Comparison of ENCODE assay signal across 18 cellular contexts in genomic region chr11:74464746-74465145, GRCh38. TPM values are rescaled to one million over a fixed set of nuclear protein-coding genes. Genes with fewer than 3 reads are reported as not detected.
DNase-seq lines count a peak whose midpoint lies in the region; ATAC-seq and TF ChIP-seq lines count a peak whose summit lies in the region.
"Had no signal": no experiment of that assay in that cellular context is flagged by ENCODE, and none has a peak within 500 bp of the region (broad histone marks: within the 10 kb centered on the region; RNA-seq: fewer than 3 reads in every experiment).

No MANE protein-coding gene starts in this region.

- CTCF ChIA-PET in SK-N-SH (lab: Yijun Ruan, JAX), result interaction anchor here (3.1 to 3.6 kb wide), 2 partner anchors 12 to 106 kb away, joined by 16 to 40 read pairs; no protein-coding TSS in a partner anchor

- H3K36me3 ChIP-seq in SK-N-SH (replicated peaks in 1 of 2; ENCODE audit: control insufficient read depth in 1 of 2, insufficient read depth in 2 of 2, low read length in 1 of 2) (no peaks in the 10 kb centered on the region), SK-N-MC (ENCODE audit: insufficient read depth, low read length) (peaks cover 57% of the 10 kb centered on the region), mucosa of rectum (ENCODE audit: control insufficient read depth in 2 of 2, insufficient read depth in 2 of 2, low read length in 2 of 2) (peaks cover 2 to 11% of the 10 kb centered on the region in 2 donors), GM23338 (ENCODE audit: insufficient read depth) (no peaks in the 10 kb centered on the region), SJCRH30 (no peaks in the 10 kb centered on the region)

- H3K27me3 ChIP-seq in SK-N-SH (ENCODE audit: insufficient read depth) (no peaks in the 10 kb centered on the region; the same call in 1 of the 2 replicates), mucosa of rectum (ENCODE audit: control insufficient read depth in 2 of 2, insufficient read depth in 2 of 2, low read length in 2 of 2) (no peaks in the 10 kb centered on the region), GM23338 (ENCODE audit: insufficient read depth) (peaks cover 11% of the 10 kb centered on the region; the same call in 1 of the 2 replicates), SJCRH30 (no peaks in the 10 kb centered on the region)

- no peak for ATAC-seq in SK-N-SH treated with all-trans-retinoic acid at 6 μM for 48 hours
- no peak for ATAC-seq in GM23338

- no peak for TF ChIP-seq CTCF in SK-N-SH (IDR thresholded peaks at IDR 0.05)
- no peak for TF ChIP-seq CTCF in GM23338 (conservative IDR thresholded peaks at IDR 0.05; ENCODE audit: low read depth in 2 of 2)

- no peak for TF ChIP-seq RAD21 in SK-N-SH (IDR thresholded peaks at IDR 0.05; ENCODE audit: low read length)

- H2AFZ ChIP-seq in SK-N-SH (ENCODE audit: low read depth), result no peak overlapping the region
- no peak overlapping the region for H2AFZ ChIP-seq in GM23338

- WGBS in SK-N-SH (ENCODE audit: low lambda C conversion rate), result 63% methylated on average over 1 of the region's 1 CpG

- POLR2A ChIA-PET in SK-N-SH (lab: Yijun Ruan, JAX), result no interaction called here

- H3K9ac ChIP-seq in SK-N-SH (no peak overlapping the region), SK-N-MC (ENCODE audit: insufficient read length) (peak overlapping the region; percentile 37), mucosa of rectum (ENCODE audit: low read depth in 1 of 2, low read length in 2 of 2) (no peak overlapping the region)

- no peak for DNase-seq in SK-N-SH
- no peak for DNase-seq in SK-N-MC (ENCODE audit: low read depth, low spot score)
- DNase-seq in GM23338 (ENCODE audit: low spot score), result no peak
- no peak for DNase-seq in NCI-H1092 treated with DMSO at 0.1 percent for 48 hours (lab: John Stamatoyannopoulos, UW)
- no peak for DNase-seq in UCSD-AML1 (lab: John Stamatoyannopoulos, UW; ENCODE audit: unreplicated experiment)
- no peak for DNase-seq in SJCRH30
- DNase-seq: 8988T; CD4-positive, CD25-positive, alpha-beta regulatory T cell; IMR-90; NCI-H1417 treated with DMSO at 0.1 percent for 48 hours; NCI-H1694 treated with DMSO at 0.1 percent for 48 hours; NCI-H2081; NCI-H226; NCI-H510A had no signal

- H3K27ac ChIP-seq in SK-N-SH (ENCODE audit: low read depth in 2 of 2, low read length in 1 of 2) (no peak overlapping the region), SK-N-MC (peak overlapping the region; percentile 99), mucosa of rectum (ENCODE audit: low read depth in 2 of 2, low read length in 2 of 2) (peak overlapping the region; percentile 80 to 82), GM23338 (ENCODE audit: low read depth) (no peak overlapping the region), SJCRH30 (no peak overlapping the region)

- no peak for TF ChIP-seq EP300 in SK-N-SH (IDR thresholded peaks at IDR 0.05; ENCODE audit: borderline replicate concordance in 1 of 2, low read depth in 1 of 2, low read length in 1 of 2)

- no peaks in the 10 kb centered on the region; a peak in 1 of 4 replicates for H3K4me1 ChIP-seq in SK-N-SH (ENCODE audit: control insufficient read depth in 1 of 2, insufficient read depth in 2 of 2, low read depth in 1 of 2, low read length in 1 of 2)
- peaks cover 11 to 42% of the 10 kb centered on the region in 2 donors for H3K4me1 ChIP-seq in mucosa of rectum (ENCODE audit: control insufficient read depth in 2 of 2, insufficient read depth in 2 of 2, low read length in 2 of 2)
- H3K4me1 ChIP-seq in GM23338 (ENCODE audit: insufficient read depth), result peaks cover 23% of the 10 kb centered on the region
- no peaks in the 10 kb centered on the region for H3K4me1 ChIP-seq in SJCRH30

- H3K9me3 ChIP-seq in SK-N-SH, result no peaks in the 10 kb centered on the region
- H3K9me3 ChIP-seq in SK-N-MC (ENCODE audit: low read depth, low read length), result no peaks in the 10 kb centered on the region
- no peaks in the 10 kb centered on the region for H3K9me3 ChIP-seq in mucosa of rectum (ENCODE audit: control insufficient read depth in 2 of 2, low read length in 2 of 2)
- H3K9me3 ChIP-seq in SJCRH30 (replicated peaks), result no peaks in the 10 kb centered on the region

- H3K4me3 ChIP-seq in SK-N-SH (ENCODE audit: low read depth in 2 of 2, low read length in 1 of 2) (no peak overlapping the region), SK-N-MC (peak overlapping the region; percentile 78), mucosa of rectum (ENCODE audit: low read length in 2 of 2) (peak overlapping the region; percentile 44 to 46), GM23338 (no peak overlapping the region), SJCRH30 (no peak overlapping the region)

- peaks cover 21% of the 10 kb centered on the region for H3K4me1 Mint-ChIP-seq in GM23338

- H3K27ac Mint-ChIP-seq in GM23338, result no peak overlapping the region
- H3K27ac Mint-ChIP-seq: CD4-positive, CD25-positive, alpha-beta regulatory T cell had no signal

- H3K79me2 ChIP-seq in SK-N-SH (ENCODE audit: insufficient read depth) (no peaks in the 10 kb centered on the region), GM23338 (replicated peaks; ENCODE audit: insufficient read depth) (no peaks in the 10 kb centered on the region)

- no peaks in the 10 kb centered on the region for H3K36me3 Mint-ChIP-seq in GM23338 (ENCODE audit: low read depth)

- H3K4me3 Mint-ChIP-seq in GM23338, result no peak overlapping the region
- H3K4me3 Mint-ChIP-seq: CD4-positive, CD25-positive, alpha-beta regulatory T cell had no signal

- H3K9me2 ChIP-seq in SK-N-SH, result no peaks in the 10 kb centered on the region
- H3K9me2 ChIP-seq in GM23338 (ENCODE audit: insufficient read depth), result peaks cover 19% of the 10 kb centered on the region

- no peaks in the 10 kb centered on the region for H3F3A ChIP-seq in SK-N-SH (replicated peaks; ENCODE audit: insufficient read depth)
- no peaks in the 10 kb centered on the region for H3F3A ChIP-seq in GM23338 (replicated peaks; ENCODE audit: low read depth)

- no peaks in the 10 kb centered on the region for H4K20me1 ChIP-seq in SK-N-SH (ENCODE audit: insufficient read depth)
- H4K20me1 ChIP-seq in GM23338 (replicated peaks; ENCODE audit: insufficient read depth), result no peaks in the 10 kb centered on the region

- H3K4me2 ChIP-seq in SK-N-SH, result no peak overlapping the region
- no peak overlapping the region for H3K4me2 ChIP-seq in GM23338

- H3K9me3 Mint-ChIP-seq in GM23338, result no peaks in the 10 kb centered on the region
- H3K9me3 Mint-ChIP-seq: CD4-positive, CD25-positive, alpha-beta regulatory T cell had no signal

- H3K27me3 Mint-ChIP-seq in GM23338 (ENCODE audit: insufficient read depth, low read depth, poor library complexity), result peaks cover 11% of the 10 kb centered on the region

TF ChIP-seq in SK-N-SH treated with all-trans-retinoic acid at 6 μM for 48 hours, 23 proteins besides CTCF, POLR2A, EP300 and RAD21:
- TF ChIP-seq RARB (CRISPR knock-in tag; IDR thresholded peaks at IDR 0.05) (no peak), ZFP3 (CRISPR knock-in tag; IDR thresholded peaks at IDR 0.05) (peak; percentile 75; the same call in 1 of the 2 replicates)

TF ChIP-seq in SK-N-SH, 30 proteins besides CTCF, POLR2A, EP300 and RAD21 (continues in another document):
- TF ChIP-seq FOXJ3 (CRISPR knock-in tag; IDR thresholded peaks at IDR 0.05), result no peak
- no peak for TF ChIP-seq MXI1 (IDR thresholded peaks at IDR 0.05; ENCODE audit: low read depth, low read length)
- TF ChIP-seq TAF1 (IDR thresholded peaks at IDR 0.05; ENCODE audit: borderline replicate concordance, low read depth, low read length), result no peak
- TF ChIP-seq USF2 (IDR thresholded peaks at IDR 0.05; ENCODE audit: borderline replicate concordance, low read depth, low read length), result no peak
- no peak for TF ChIP-seq FOXM1 (IDR thresholded peaks at IDR 0.05; ENCODE audit: low read depth)
- no peak for TF ChIP-seq MEF2A (IDR thresholded peaks at IDR 0.05; ENCODE audit: borderline replicate concordance, low read depth)
- TF ChIP-seq EZH2phosphoT487 (IDR thresholded peaks at IDR 0.05; ENCODE audit: borderline replicate concordance, low read depth), result no peak

RNA-seq across cellular contexts. Expression of gene KCNE3, which starts 2.6 kb away (rescaled TPM):
- polyA plus RNA-seq in SK-N-SH (2012; rRNA removed), result not detected in 2 replicates
- not detected in 2 replicates for polyA plus RNA-seq in SK-N-SH (2012; cell fraction: cytosol; rRNA removed)
- not detected in 2 replicates for polyA plus RNA-seq in SK-N-SH (2012; cell fraction: nucleus; rRNA removed)
- 4.3 and 10.6 TPM in 2 replicates for total RNA-seq in GM23338 (2014; rRNA removed; shearing (Covaris generic))
- polyA plus RNA-seq in GM23338 (2016; fragmentation: Nextera tagmentation; extraction: Ambion mirVana), result 2.3 and 2.4 TPM in 2 replicates
- not detected in 2 replicates for total RNA-seq in SJCRH30 (2014; rRNA removed; shearing (Covaris generic))
- total RNA-seq: CD4-positive, CD25-positive, alpha-beta regulatory T cell; G401; T-helper 1 cell treated with Interleukin-12 subunit alpha and Interleukin-12 subunit beta and Interleukin-4 antibody, amounts not matched to agents 30 ng/mL and 1 ng/mL, for 36 hours had no signal

RNA-seq across cellular contexts. Expression of gene LIPT2, which starts 28.8 kb away (rescaled TPM):
- polyA plus RNA-seq in SK-N-SH (2012; rRNA removed) (4.6 and 5.3 TPM in 2 replicates), GM23338 (2016; fragmentation: Nextera tagmentation; extraction: Ambion mirVana) (5.9 and 8.2 TPM in 2 replicates)
- 3.2 and 4.3 TPM in 2 replicates for polyA plus RNA-seq in SK-N-SH (2012; cell fraction: cytosol; rRNA removed)
- 3.1 and 3.2 TPM in 2 replicates for polyA plus RNA-seq in SK-N-SH (2012; cell fraction: nucleus; rRNA removed)
- 16.9 and 19.5 TPM in 2 replicates for total RNA-seq in GM23338 (2014; rRNA removed; shearing (Covaris generic))
- total RNA-seq in SJCRH30 (2014; rRNA removed; shearing (Covaris generic)), result 2.6 and 5.1 TPM in 2 replicates

Comparison
In these comparisons a context has a peak if more than half of its experiments do, and no peak if none do; other contexts are left out.
1. H3K27ac ChIP-seq: peak in SK-N-MC (single experiment) and mucosa of rectum (2 of 2); none in SK-N-SH (0 of 2), GM23338 (single experiment) and SJCRH30 (single experiment).
2. H3K4me3 ChIP-seq: peak in SK-N-MC (single experiment) and mucosa of rectum (2 of 2); none in SK-N-SH (0 of 2), GM23338 (single experiment) and SJCRH30 (single experiment).